24 cellular contexts compared by ENCODE assay signal in genomic region chr7:135825406-135825805, GRCh38.
"Had no signal": no experiment of that assay in that cellular context is flagged by ENCODE, and none has a peak within 500 bp of the region (broad histone marks: within the 10 kb centered on the region; RNA-seq: fewer than 3 reads in every experiment).

No MANE protein-coding gene starts in this region.

- H3K4me1 ChIP-seq: foreskin keratinocyte, prostate gland, spleen, vagina had no signal

- H3K27ac Mint-ChIP-seq: activated CD4-positive, alpha-beta T cell treated with anti-CD3 and anti-CD28 coated beads, Interleukin-2, amount 10 ng/mL, durations not matched to agents 24 days and 14 days; activated CD8-positive, alpha-beta memory T cell treated with anti-CD3 and anti-CD28 coated beads, Interleukin-2, amount 10 ng/mL, durations not matched to agents 7 days and 5 days; activated CD8-positive, alpha-beta T cell treated with anti-CD3 and anti-CD28 coated beads for 36 hours; activated naive CD8-positive, alpha-beta T cell treated with anti-CD3 and anti-CD28 coated beads, Interleukin-2, amount 50 U/mL, for 24 hours; natural killer cell; type B pancreatic cell had no signal

- H3K4me3 Mint-ChIP-seq: activated CD4-positive, alpha-beta T cell treated with anti-CD3 and anti-CD28 coated beads, Interleukin-2, amount 10 ng/mL, durations not matched to agents 24 days and 14 days; activated CD8-positive, alpha-beta memory T cell treated with anti-CD3 and anti-CD28 coated beads, Interleukin-2, amount 10 ng/mL, durations not matched to agents 7 days and 5 days; activated CD8-positive, alpha-beta T cell treated with anti-CD3 and anti-CD28 coated beads for 36 hours; activated naive CD8-positive, alpha-beta T cell treated with anti-CD3 and anti-CD28 coated beads, Interleukin-2, amount 50 U/mL, for 24 hours; natural killer cell; type B pancreatic cell had no signal

- H3K9me3 Mint-ChIP-seq: activated CD4-positive, alpha-beta T cell treated with anti-CD3 and anti-CD28 coated beads, Interleukin-2, amount 10 ng/mL, durations not matched to agents 24 days and 14 days; activated CD8-positive, alpha-beta T cell treated with anti-CD3 and anti-CD28 coated beads for 36 hours; activated naive CD8-positive, alpha-beta T cell treated with anti-CD3 and anti-CD28 coated beads, Interleukin-2, amount 50 U/mL, for 24 hours; natural killer cell; type B pancreatic cell had no signal

- H3K9me3 ChIP-seq: neutrophil, ovary, prostate gland, spleen, thoracic aorta, vagina had no signal

- H3K27me3 ChIP-seq: neutrophil, ovary, vagina had no signal

- H3K27me3 Mint-ChIP-seq: activated CD8-positive, alpha-beta memory T cell treated with anti-CD3 and anti-CD28 coated beads, Interleukin-2, amount 10 ng/mL, durations not matched to agents 7 days and 5 days; type B pancreatic cell had no signal

- DNase-seq: activated CD4-positive, alpha-beta T cell treated with anti-CD3 and anti-CD28 coated beads, Interleukin-2, amount 10 ng/mL, durations not matched to agents 24 days and 14 days; activated CD8-positive, alpha-beta memory T cell treated with anti-CD3 and anti-CD28 coated beads, Interleukin-2, amount 10 ng/mL, durations not matched to agents 7 days and 5 days; activated CD8-positive, alpha-beta T cell treated with anti-CD3 and anti-CD28 coated beads for 36 hours; activated gamma-delta T cell; activated naive CD4-positive, alpha-beta T cell treated with anti-CD3 and anti-CD28 coated beads, Interleukin-2, amount 50 U/mL, for 16 hours; activated naive CD8-positive, alpha-beta T cell treated with anti-CD3 and anti-CD28 coated beads, Interleukin-2, amount 50 U/mL, for 24 hours; activated T-cell treated with anti-CD3 and anti-CD28 coated beads for 4 hours; effector CD4-positive, alpha-beta T cell; erythroblast; foreskin keratinocyte; left ventricle myocardium superior; mammary epithelial cell; midbrain; natural killer cell; ovary; spleen; stimulated activated CD4-positive, alpha-beta T cell treated with anti-CD3 and anti-CD28 coated beads, Interleukin-4, amount 100 ng/mL, for 1 hour; stimulated activated naive CD4-positive, alpha-beta T cell had no signal

- H3K27ac ChIP-seq: foreskin keratinocyte, neutrophil, ovary, prostate gland, spleen, thoracic aorta, vagina had no signal

- H3K4me3 ChIP-seq: ovary, prostate gland, spleen, thoracic aorta, vagina had no signal

- H3K36me3 ChIP-seq: neutrophil, ovary, prostate gland, spleen, thoracic aorta, vagina had no signal

- ATAC-seq: activated CD4-positive, CD25-positive, alpha-beta regulatory T cell treated with anti-CD3 and anti-CD28 coated beads, Interleukin-2, amount 50 U/mL, for 24 hours; activated CD8-positive, alpha-beta memory T cell treated with anti-CD3 and anti-CD28 coated beads, Interleukin-2, amount 10 ng/mL, durations not matched to agents 7 days and 5 days; activated CD8-positive, alpha-beta T cell treated with anti-CD3 and anti-CD28 coated beads for 36 hours; activated naive CD8-positive, alpha-beta T cell treated with anti-CD3 and anti-CD28 coated beads, Interleukin-2, amount 50 U/mL, for 24 hours; foreskin keratinocyte; left ventricle myocardium superior; natural killer cell had no signal

- H3K4me1 Mint-ChIP-seq: activated CD4-positive, alpha-beta T cell treated with anti-CD3 and anti-CD28 coated beads, Interleukin-2, amount 10 ng/mL, durations not matched to agents 24 days and 14 days; activated CD8-positive, alpha-beta memory T cell treated with anti-CD3 and anti-CD28 coated beads, Interleukin-2, amount 10 ng/mL, durations not matched to agents 7 days and 5 days; activated naive CD8-positive, alpha-beta T cell treated with anti-CD3 and anti-CD28 coated beads, Interleukin-2, amount 50 U/mL, for 24 hours had no signal

- H3K36me3 Mint-ChIP-seq: activated CD8-positive, alpha-beta memory T cell treated with anti-CD3 and anti-CD28 coated beads, Interleukin-2, amount 10 ng/mL, durations not matched to agents 7 days and 5 days; natural killer cell; type B pancreatic cell had no signal
